ENCODE assay signal across 9 cellular contexts in genomic region chr16:29804020-29804419, GRCh38. TPM values are rescaled to one million over a fixed set of nuclear protein-coding genes. Genes with fewer than 3 reads are reported as not detected.
DNase-seq lines count a peak whose midpoint lies in the region; ATAC-seq lines count a peak whose summit lies in the region.
"Had no signal": no experiment of that assay in that cellular context is flagged by ENCODE, and none has a peak within 500 bp of the region (broad histone marks: within the 10 kb centered on the region; RNA-seq: fewer than 3 reads in every experiment).

No MANE protein-coding gene starts in this region.

- H3K9me3 Mint-ChIP-seq in activated naive CD8-positive, alpha-beta T cell treated with anti-CD3 and anti-CD28 coated beads, Interleukin-2, amount 50 U/mL, for 24 hours: no peaks in the 10 kb centered on the region

- no peaks in the 10 kb centered on the region for H3K9me3 ChIP-seq in muscle layer of colon (ENCODE audit: low read length)

- intact Hi-C loops in left ventricle myocardium superior (cut with micrococcal nuclease) (no loop called here), Right ventricle myocardium superior (cut with DNase I) (loop anchor here (10.0 kb wide), 1 partner anchor 1121 kb away; the partner anchor contains the start of gene FBXL19)

- no peaks in the 10 kb centered on the region for H3K27me3 ChIP-seq in muscle layer of colon (ENCODE audit: control insufficient read depth in 1 of 2, insufficient read depth in 2 of 2, low read length in 2 of 2)

- ATAC-seq in left ventricle myocardium superior (no peak), Right ventricle myocardium superior (ENCODE audit: poor library complexity) (no peak), GM18867 (IDR thresholded peaks at IDR 0.05; ENCODE audit: unreplicated experiment) (no peak)
- no peak for ATAC-seq in activated naive CD8-positive, alpha-beta T cell treated with anti-CD3 and anti-CD28 coated beads, Interleukin-2, amount 50 U/mL, for 24 hours

- peak overlapping the region; percentile 99 for H3K27ac Mint-ChIP-seq in activated naive CD8-positive, alpha-beta T cell treated with anti-CD3 and anti-CD28 coated beads, Interleukin-2, amount 50 U/mL, for 24 hours

- peaks cover 34% of the 10 kb centered on the region for H3K4me1 Mint-ChIP-seq in activated naive CD8-positive, alpha-beta T cell treated with anti-CD3 and anti-CD28 coated beads, Interleukin-2, amount 50 U/mL, for 24 hours

- H3K4me3 ChIP-seq in muscle layer of colon (ENCODE audit: low read depth in 1 of 2, low read length in 2 of 2): peak overlapping the region in 1 of 2 donors; percentile 83

- peaks cover 59% of the 10 kb centered on the region for H3K36me3 Mint-ChIP-seq in activated naive CD8-positive, alpha-beta T cell treated with anti-CD3 and anti-CD28 coated beads, Interleukin-2, amount 50 U/mL, for 24 hours (ENCODE audit: low read depth)

- peak overlapping the region; percentile 97 for H3K4me3 Mint-ChIP-seq in activated naive CD8-positive, alpha-beta T cell treated with anti-CD3 and anti-CD28 coated beads, Interleukin-2, amount 50 U/mL, for 24 hours

- H3K27ac ChIP-seq in muscle layer of colon (ENCODE audit: low read depth, low read length): peak overlapping the region; percentile 93

- DNase-seq in left ventricle myocardium superior (peak; percentile 13), Right ventricle myocardium superior (no peak), mesenteric fat pad (ENCODE audit: low spot score) (no peak), NCI-H146 (lab: John Stamatoyannopoulos, UW) (no peak), GOT3 (lab: John Stamatoyannopoulos, UW) (no peak)
- no peak for DNase-seq in activated naive CD8-positive, alpha-beta T cell treated with anti-CD3 and anti-CD28 coated beads, Interleukin-2, amount 50 U/mL, for 24 hours
- DNase-seq: activated CD4-positive, alpha-beta T cell treated with anti-CD3 and anti-CD28 coated beads, Interleukin-2, amount 50 U/mL, for 4 hours had no signal

- no peaks in the 10 kb centered on the region for H3K27me3 Mint-ChIP-seq in activated naive CD8-positive, alpha-beta T cell treated with anti-CD3 and anti-CD28 coated beads, Interleukin-2, amount 50 U/mL, for 24 hours

- H3K36me3 ChIP-seq in muscle layer of colon (ENCODE audit: insufficient read depth, low read length): peaks cover 20% of the 10 kb centered on the region

- H3K9ac ChIP-seq in muscle layer of colon (ENCODE audit: low read length): peak overlapping the region; percentile 93

- H3K4me1 ChIP-seq in muscle layer of colon (ENCODE audit: insufficient read depth, low read length): peaks cover 20% of the 10 kb centered on the region

RNA-seq across cellular contexts. Expression of gene MAZ, which starts 2.3 kb away (rescaled TPM):
- 101 TPM for total RNA-seq in left ventricle myocardium superior
- total RNA-seq in Right ventricle myocardium superior: 74.0 TPM
- total RNA-seq in mesenteric fat pad: 135 TPM

RNA-seq across cellular contexts. Expression of gene PRRT2, which starts 8.0 kb away (rescaled TPM):
- total RNA-seq in left ventricle myocardium superior (3.1 TPM), Right ventricle myocardium superior (3.3 TPM), mesenteric fat pad (1.5 TPM)

RNA-seq across cellular contexts. Expression of gene PAGR1, which starts 11.9 kb away (rescaled TPM):
- total RNA-seq in left ventricle myocardium superior: 16.2 TPM
- 14.7 TPM for total RNA-seq in Right ventricle myocardium superior
- total RNA-seq in mesenteric fat pad: 11.1 TPM

RNA-seq across cellular contexts. Expression of gene KIF22, which starts 13.5 kb away (rescaled TPM):
- total RNA-seq in left ventricle myocardium superior (55.2 TPM), Right ventricle myocardium superior (59.8 TPM), mesenteric fat pad (4.8 TPM)

RNA-seq across cellular contexts. Expression of gene MVP, which starts 16.2 kb away (rescaled TPM):
- total RNA-seq in left ventricle myocardium superior (47.0 TPM), Right ventricle myocardium superior (45.5 TPM), mesenteric fat pad (150 TPM)
